ENCODE assay signal across 18 cellular contexts in the genomic region with DNA sequence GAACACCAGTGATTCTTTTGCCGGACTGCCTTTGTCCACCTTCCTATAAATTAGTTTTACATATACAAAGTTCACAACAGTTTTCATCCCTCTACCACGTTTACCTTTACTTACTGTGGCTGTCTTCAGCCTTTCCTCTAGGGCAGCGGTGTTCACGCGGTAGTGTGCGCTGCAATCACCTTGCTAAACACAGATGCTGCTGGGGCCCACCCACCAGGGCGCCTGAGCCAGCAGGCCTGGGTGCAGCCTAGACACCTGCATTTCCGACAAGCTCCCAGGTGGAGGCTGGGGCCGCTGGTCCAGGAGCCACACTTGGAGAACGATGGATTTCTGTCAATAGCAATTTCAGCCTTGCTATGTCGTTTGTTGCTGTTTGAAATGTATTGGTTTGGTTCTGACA.
A peak's percentile ranks its signal among the peaks of the same experiment; 100 is the strongest.
DNase-seq lines count a peak whose midpoint lies in the region; ATAC-seq and TF ChIP-seq lines count a peak whose summit lies in the region.
"Had no signal": no experiment of that assay in that cellular context is flagged by ENCODE, and none has a peak within 500 bp of the region (broad histone marks: within the 10 kb centered on the region; RNA-seq: fewer than 3 reads in every experiment).

No MANE protein-coding gene starts in this region.

- no peaks in the 10 kb centered on the region for H3K9me3 Mint-ChIP-seq in activated CD8-positive, alpha-beta memory T cell treated with anti-CD3 and anti-CD28 coated beads, Interleukin-2, amount 10 ng/mL, durations not matched to agents 7 days and 5 days (ENCODE audit: low read depth)
- H3K9me3 Mint-ChIP-seq: CD4-positive, alpha-beta T cell had no signal

- H3K27ac Mint-ChIP-seq in activated CD8-positive, alpha-beta memory T cell treated with anti-CD3 and anti-CD28 coated beads, Interleukin-2, amount 10 ng/mL, durations not matched to agents 7 days and 5 days = no peak overlapping the region
- H3K27ac Mint-ChIP-seq: CD4-positive, alpha-beta T cell; IgD-negative memory B cell had no signal

- no peaks in the 10 kb centered on the region for H3K36me3 Mint-ChIP-seq in activated CD8-positive, alpha-beta memory T cell treated with anti-CD3 and anti-CD28 coated beads, Interleukin-2, amount 10 ng/mL, durations not matched to agents 7 days and 5 days

- H3K79me2 ChIP-seq in DND-41 (ENCODE audit: insufficient read depth, low read length) = peaks cover 17% of the 10 kb centered on the region

- intact Hi-C loops in left ventricle myocardium superior (cut with micrococcal nuclease) = no loop called here
- intact Hi-C loops in sigmoid colon (cut with DNase I) = no loop called here

- H3K4me3 Mint-ChIP-seq in activated CD8-positive, alpha-beta memory T cell treated with anti-CD3 and anti-CD28 coated beads, Interleukin-2, amount 10 ng/mL, durations not matched to agents 7 days and 5 days = no peak overlapping the region
- H3K4me3 Mint-ChIP-seq: CD4-positive, alpha-beta T cell; IgD-negative memory B cell had no signal

- no peak for TF ChIP-seq EP300 in sigmoid colon (IDR thresholded peaks at IDR 0.05)

- H3K4me1 ChIP-seq in DND-41 (ENCODE audit: insufficient read depth, low read length) (peaks cover 62% of the 10 kb centered on the region), sigmoid colon (peaks cover 0 to 25% (median 16%) of the 10 kb centered on the region in 4 donors)

- H3K4me1 Mint-ChIP-seq in activated CD8-positive, alpha-beta memory T cell treated with anti-CD3 and anti-CD28 coated beads, Interleukin-2, amount 10 ng/mL, durations not matched to agents 7 days and 5 days = peaks cover 10% of the 10 kb centered on the region

- H3K4me2 ChIP-seq in DND-41 (ENCODE audit: insufficient read depth, low read length) = no peak overlapping the region

- H3K27ac ChIP-seq in DND-41 (ENCODE audit: low read length) (peak overlapping the region; percentile 49), sigmoid colon (no peak overlapping the region)

- CTCF ChIA-PET in activated CD8-positive, alpha-beta memory T cell treated with anti-CD3 and anti-CD28 coated beads, Interleukin-2, amount 10 ng/mL, durations not matched to agents 7 days and 5 days (lab: Charles Lee) = interaction anchor here (2.0 kb wide), 1 partner anchor 8 kb away, joined by 5 read pairs; no protein-coding TSS in a partner anchor

- TF ChIP-seq CTCF in DND-41 (IDR thresholded peaks at IDR 0.05; ENCODE audit: borderline replicate concordance, extremely low read depth, low read length, poor library complexity, severe bottlenecking) = no peak
- no peak for TF ChIP-seq CTCF in sigmoid colon (IDR thresholded peaks at IDR 0.05)

- H3K36me3 ChIP-seq in DND-41 (ENCODE audit: insufficient read depth, low read length) (no peaks in the 10 kb centered on the region), sigmoid colon (no peaks in the 10 kb centered on the region)

- peak; percentile 9 for DNase-seq in activated CD8-positive, alpha-beta memory T cell treated with anti-CD3 and anti-CD28 coated beads, Interleukin-2, amount 50 U/mL, for 4 hours
- no peak for DNase-seq in activated CD8-positive, alpha-beta memory T cell treated with anti-CD3 and anti-CD28 coated beads, Interleukin-2, amount 10 ng/mL, durations not matched to agents 7 days and 5 days
- DNase-seq in DND-41 (no peak), left ventricle myocardium superior (peak; percentile 25), sigmoid colon (peak; percentile 39), SW480 (ENCODE audit: low spot score) (no peak), C1 segment of cervical spinal cord (lab: John Stamatoyannopoulos, UW) (no peak)
- DNase-seq: Calu3; CD4-positive, alpha-beta T cell; DMS79; HCEC 1CT; MV-4-11; NCI-H1436; NCI-H2081 treated with DMSO at 0.1 percent for 48 hours; NCI-H226; PC-3 had no signal

- ATAC-seq in activated CD8-positive, alpha-beta memory T cell treated with anti-CD3 and anti-CD28 coated beads, Interleukin-2, amount 10 ng/mL, durations not matched to agents 7 days and 5 days = no peak
- ATAC-seq in DND-41 (ENCODE audit: insufficient read depth, low read depth) (no peak), left ventricle myocardium superior (no peak), GM21447 (IDR thresholded peaks at IDR 0.05; ENCODE audit: unreplicated experiment) (no peak)
- ATAC-seq: PC-3 had no signal

- H4K20me1 ChIP-seq in DND-41 (ENCODE audit: insufficient read depth, low read length) = no peaks in the 10 kb centered on the region

- H3K27me3 ChIP-seq in DND-41 (ENCODE audit: insufficient read depth, low read length, poor library complexity) = no peaks in the 10 kb centered on the region
- no peaks in the 10 kb centered on the region for H3K27me3 ChIP-seq in sigmoid colon

- 82 to 89% methylated on average over 11 of the region's 11 CpGs for WGBS in sigmoid colon, 2 donors

- H3K9me3 ChIP-seq in DND-41 (ENCODE audit: insufficient read depth, low read length, severe bottlenecking) = no peaks in the 10 kb centered on the region
- H3K9me3 ChIP-seq in sigmoid colon = no peaks in the 10 kb centered on the region

- H3K4me3 ChIP-seq in DND-41 (ENCODE audit: low read depth in 1 of 2, low read length in 2 of 2) = no peak overlapping the region
- H3K4me3 ChIP-seq in sigmoid colon = no peak overlapping the region

- no peak overlapping the region for H2AFZ ChIP-seq in DND-41 (ENCODE audit: low read depth, low read length)

- TF ChIP-seq POLR2A in sigmoid colon (IDR thresholded peaks at IDR 0.05) = no peak

- no peak overlapping the region for H3K9ac ChIP-seq in DND-41 (ENCODE audit: low read depth, low read length)

- no peaks in the 10 kb centered on the region for H3K27me3 Mint-ChIP-seq in activated CD8-positive, alpha-beta memory T cell treated with anti-CD3 and anti-CD28 coated beads, Interleukin-2, amount 10 ng/mL, durations not matched to agents 7 days and 5 days
- H3K27me3 Mint-ChIP-seq: CD4-positive, alpha-beta T cell; IgD-negative memory B cell had no signal

Comparison
In these comparisons a context has a peak if more than half of its experiments do, and no peak if none do; other contexts are left out.
1. DNase-seq: peak in activated CD8-positive, alpha-beta memory T cell treated with anti-CD3 and anti-CD28 coated beads, Interleukin-2, amount 50 U/mL, for 4 hours (single experiment), left ventricle myocardium superior (single experiment) and sigmoid colon (single experiment); none in activated CD8-positive, alpha-beta memory T cell treated with anti-CD3 and anti-CD28 coated beads, Interleukin-2, amount 10 ng/mL, durations not matched to agents 7 days and 5 days (single experiment), DND-41 (single experiment), SW480 (single experiment) and C1 segment of cervical spinal cord (0 of 14).